In the genomic region with DNA sequence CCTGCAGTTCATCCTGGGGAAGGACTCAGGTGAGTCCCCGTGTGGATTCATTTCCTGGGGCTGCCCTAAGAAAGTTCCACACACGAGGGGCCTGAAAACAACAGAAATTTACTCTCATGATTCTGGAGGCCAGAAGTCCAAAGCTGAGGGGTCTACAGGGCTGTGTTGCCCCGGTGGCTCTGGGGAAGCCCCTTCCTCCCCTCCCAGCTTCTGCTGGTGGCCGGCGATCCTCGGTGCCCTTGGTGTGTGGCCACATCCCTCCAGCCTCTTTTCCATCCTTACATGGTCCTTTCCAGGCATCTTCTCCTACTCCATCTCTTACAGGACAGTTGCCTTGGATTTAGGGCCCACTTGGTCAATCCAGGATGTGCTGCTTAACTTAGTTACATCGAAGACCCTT, we compare ENCODE assay signal across 23 cellular contexts. TPM values are rescaled to one million over a fixed set of nuclear protein-coding genes. Genes with fewer than 3 reads are reported as not detected.
DNase-seq lines count a peak whose midpoint lies in the region; FAIRE-seq and TF ChIP-seq lines count a peak whose summit lies in the region.
"Had no signal": no experiment of that assay in that cellular context is flagged by ENCODE, and none has a peak within 500 bp of the region (broad histone marks: within the 10 kb centered on the region; RNA-seq: fewer than 3 reads in every experiment).

No MANE protein-coding gene starts in this region.

- intact Hi-C loops in CD14-positive monocyte (cut with micrococcal nuclease), result no loop called here
- intact Hi-C loops in kidney (cut with DNase I), result no loop called here

- peaks cover 40 to 69% of the 10 kb centered on the region in 2 donors for H3K36me3 Mint-ChIP-seq in CD14-positive monocyte
- H3K36me3 Mint-ChIP-seq: CD4-positive, CD25-positive, alpha-beta regulatory T cell had no signal

- H3K36me3 ChIP-seq in BLaER1 (no peaks in the 10 kb centered on the region), kidney (ENCODE audit: control insufficient read depth in 1 of 2, insufficient read depth in 2 of 2, low read length in 2 of 2) (peaks cover 0 to 2% of the 10 kb centered on the region in 2 donors), neutrophil (peaks cover 60% of the 10 kb centered on the region)
- H3K36me3 ChIP-seq: Peyer's patch had no signal

- H3K4me1 ChIP-seq in BLaER1 (peaks cover 88% of the 10 kb centered on the region), kidney (ENCODE audit: control insufficient read depth in 1 of 2, insufficient read depth in 1 of 2, low read depth in 1 of 2, low read length in 2 of 2) (peaks cover 43 to 68% of the 10 kb centered on the region in 2 donors), neutrophil (ENCODE audit: control insufficient read depth in 1 of 2, insufficient read depth in 1 of 2, low read depth in 1 of 2, low read length in 1 of 2) (peaks cover 94 to 96% of the 10 kb centered on the region in 2 experiments)

- no peaks in the 10 kb centered on the region for H3K9me3 ChIP-seq in BLaER1
- H3K9me3 ChIP-seq in kidney (ENCODE audit: control insufficient read depth in 1 of 2, low read length in 2 of 2), result no peaks in the 10 kb centered on the region
- H3K9me3 ChIP-seq in neutrophil, result no peaks in the 10 kb centered on the region
- H3K9me3 ChIP-seq: Peyer's patch had no signal

- TF ChIP-seq POLR2A in GM12891 (IDR thresholded peaks at IDR 0.05; ENCODE audit: low read depth, low read length), result no peak

- H4K20me1 ChIP-seq in BLaER1, result no peaks in the 10 kb centered on the region; the same call in 1 of the 2 replicates

- H3K27ac ChIP-seq in BLaER1, result peak overlapping the region; percentile 86
- no peak overlapping the region for H3K27ac ChIP-seq in kidney (ENCODE audit: low read depth in 2 of 2, low read length in 2 of 2)
- H3K27ac ChIP-seq in neutrophil, result peak overlapping the region; percentile 98
- H3K27ac ChIP-seq: GM23248 had no signal

- peak overlapping the region; percentile 73; the same call in 1 of the 2 replicates for H3K9ac ChIP-seq in BLaER1
- H3K9ac ChIP-seq in kidney (ENCODE audit: low read length in 2 of 2), result no peak overlapping the region
- H3K9ac ChIP-seq: GM23248 had no signal

- peaks cover 0 to 2% (median 0%) of the 10 kb centered on the region in 3 donors for H3K27me3 Mint-ChIP-seq in CD14-positive monocyte (ENCODE audit: low read depth in 3 of 3)
- H3K27me3 Mint-ChIP-seq: CD4-positive, CD25-positive, alpha-beta regulatory T cell had no signal

- DNase-seq in CD14-positive monocyte (ENCODE audit: low spot score) (no peak), kidney (peak; percentile 51), inferior parietal cortex (ENCODE audit: extremely low spot score) (no peak), UCSD-AML1 (lab: John Stamatoyannopoulos, UW; ENCODE audit: unreplicated experiment) (no peak), GM12891 (ENCODE audit: insufficient read length, low spot score) (no peak), OCI-M2 (lab: John Stamatoyannopoulos, UW; ENCODE audit: unreplicated experiment) (no peak)
- DNase-seq: CD4-positive, CD25-positive, alpha-beta regulatory T cell; DMS153; GM23248; H7; NCI-H1048; NCI-H1417; NCI-H1694 treated with DMSO at 0.1 percent for 48 hours; NCI-H2081; NCI-H2171; NCI-H226; NCI-H510A; NCI-H69; Peyer's patch; SIG-M5 had no signal

- H3K4me1 Mint-ChIP-seq in CD14-positive monocyte, result peaks cover 89% of the 10 kb centered on the region

- H3K27me3 ChIP-seq in BLaER1, result no peaks in the 10 kb centered on the region
- H3K27me3 ChIP-seq in neutrophil, result no peaks in the 10 kb centered on the region
- H3K27me3 ChIP-seq: Peyer's patch had no signal

- TF ChIP-seq CTCF in CD14-positive monocyte (IDR thresholded peaks at IDR 0.05), result no peak
- TF ChIP-seq CTCF in kidney (IDR thresholded peaks at IDR 0.05; ENCODE audit: borderline replicate concordance, extremely low read depth, insufficient read depth), result no peak
- no peak for TF ChIP-seq CTCF in neutrophil (IDR thresholded peaks at IDR 0.05)

- FAIRE-seq in kidney (lab: Jason Lieb, UNC) (no peak), GM12891 (lab: Jason Lieb, UNC) (no peak)
- FAIRE-seq: GM18507 had no signal

- no peak overlapping the region for H3K4me3 Mint-ChIP-seq in CD14-positive monocyte

- H3K4me3 ChIP-seq in BLaER1 (no peak overlapping the region), kidney (ENCODE audit: low read length in 2 of 2) (no peak overlapping the region), neutrophil (ENCODE audit: low read depth in 1 of 2, low read length in 1 of 2) (no peak overlapping the region)
- H3K4me3 ChIP-seq: GM23248, Peyer's patch had no signal

- H3K27ac Mint-ChIP-seq in CD14-positive monocyte, result peak overlapping the region in 6 of 7 donors; percentile 40 to 98 (median 81)

- H3K9me3 Mint-ChIP-seq in CD14-positive monocyte, result peaks cover 0 to 2% (median 0%) of the 10 kb centered on the region in 7 donors
- H3K9me3 Mint-ChIP-seq: CD4-positive, CD25-positive, alpha-beta regulatory T cell had no signal

- peak overlapping the region; percentile 91 for H3K4me2 ChIP-seq in BLaER1

TF ChIP-seq in GM12891, 5 proteins besides CTCF, POLR2A, EP300 and RAD21:
- TF ChIP-seq TAF1 (IDR thresholded peaks at IDR 0.05; ENCODE audit: low read depth, low read length) (no peak), POU2F2 (IDR thresholded peaks at IDR 0.05; ENCODE audit: low read depth, low read length) (no peak), PAX5 (IDR thresholded peaks at IDR 0.05; ENCODE audit: insufficient read depth, low read length, severe bottlenecking) (no peak), POLR2AphosphoS5 (IDR thresholded peaks at IDR 0.05; ENCODE audit: low read depth, low read length) (no peak), SPI1 (IDR thresholded peaks at IDR 0.05; ENCODE audit: low read depth, low read length) (no peak)
TF ChIP-seq in GM12891: peak in this region for 0.

RNA-seq across cellular contexts. Expression of a gene that starts 15.1 kb away (rescaled TPM):
- polyA plus RNA-seq in CD14-positive monocyte (10 to 100 TPM; 19.1 to 26.9 TPM), kidney (ENCODE audit: insufficient read depth, low read depth, low replicate concordance) (27.3 TPM)
- 128 TPM for total RNA-seq in kidney
- polyA plus RNA-seq in GM12891 (2012; ENCODE audit: low read depth, missing spikeins), result 26.2 TPM

RNA-seq across cellular contexts. Expression of a gene that starts 35.6 kb away (rescaled TPM):
- 100 to 1,000 TPM in 1 of 2 donors, 10 to 100 TPM in 1; 76.1 to 103 TPM for polyA plus RNA-seq in CD14-positive monocyte
- 313 TPM for total RNA-seq in kidney
- 232 TPM for polyA plus RNA-seq in kidney (ENCODE audit: insufficient read depth, low read depth, low replicate concordance)
- 112 TPM for polyA plus RNA-seq in GM12891 (2012; ENCODE audit: low read depth, missing spikeins)

RNA-seq across cellular contexts. Expression of a gene that starts 51.9 kb away (rescaled TPM):
- polyA plus RNA-seq in CD14-positive monocyte, result 10 to 100 TPM; 27.6 to 28.2 TPM
- total RNA-seq in kidney, result 44.4 TPM
- polyA plus RNA-seq in kidney (ENCODE audit: insufficient read depth, low read depth, low replicate concordance), result 43.1 TPM
- polyA plus RNA-seq in GM12891 (2012; ENCODE audit: low read depth, missing spikeins), result 40.6 TPM

Comparison
In these comparisons a context has a peak if more than half of its experiments do, and no peak if none do; other contexts are left out.
1. H3K27ac ChIP-seq: peak in BLaER1 (single experiment) and neutrophil (single experiment); none in kidney (0 of 2).